37 cellular contexts compared by ENCODE assay signal in genomic region chr12:131525795-131526508, GRCh38.
"Had no signal": no experiment of that assay in that cellular context is flagged by ENCODE, and none has a peak within 500 bp of the region (broad histone marks: within the 10 kb centered on the region; RNA-seq: fewer than 3 reads in every experiment).

No MANE protein-coding gene starts in this region.

- H3K9me3 ChIP-seq: ascending aorta, breast epithelium, colonic mucosa, esophagus muscularis mucosa, gastrocnemius medialis had no signal

- H3K27me3 Mint-ChIP-seq: activated B cell treated with CpG ODN at 0.5 μM for 24 hours; activated CD4-positive, alpha-beta memory T cell treated with anti-CD3 and anti-CD28 coated beads for 36 hours; activated naive CD4-positive, alpha-beta T cell treated with anti-CD3 and anti-CD28 coated beads, Interleukin-2, amount 10 ng/mL, durations not matched to agents 7 days and 5 days; T-helper 17 cell had no signal

- H3K36me3 ChIP-seq: ascending aorta, breast epithelium, cardiac muscle cell, colonic mucosa, esophagus muscularis mucosa, gastrocnemius medialis, WERI-Rb-1 had no signal

- H3K4me1 ChIP-seq: ascending aorta, breast epithelium, colonic mucosa, esophagus muscularis mucosa, foreskin keratinocyte, gastrocnemius medialis had no signal

- DNase-seq: activated B cell treated with CpG ODN at 0.5 μM for 24 hours; activated CD4-positive, alpha-beta memory T cell treated with anti-CD3 and anti-CD28 coated beads for 36 hours; activated CD4-positive, alpha-beta T cell treated with anti-CD3 and anti-CD28 coated beads for 48 hours; activated CD4-positive, alpha-beta T cell treated with anti-CD3 and anti-CD28 coated beads, Interleukin-2, amount 50 U/mL, for 1 hour; activated CD8-positive, alpha-beta memory T cell treated with anti-CD3 and anti-CD28 coated beads, Interleukin-2, amount 50 U/mL, for 4 hours; activated CD8-positive, alpha-beta T cell treated with anti-CD3 and anti-CD28 coated beads, Interleukin-2, amount 10 ng/mL, durations not matched to agents 7 days and 5 days; activated effector memory CD4-positive, alpha-beta T cell treated with anti-CD3 and anti-CD28 coated beads, Interleukin-2, amount 50 U/mL, for 16 hours; activated naive CD4-positive, alpha-beta T cell treated with anti-CD3 and anti-CD28 coated beads, Interleukin-2, amount 10 ng/mL, durations not matched to agents 7 days and 5 days; activated naive CD8-positive, alpha-beta T cell treated with anti-CD3 and anti-CD28 coated beads, Interleukin-2, amount 10 ng/mL, durations not matched to agents 7 days and 5 days; activated T-cell treated with anti-CD3 and anti-CD28 coated beads, Interleukin-2, amount 50 U/mL, for 1 hour; activated T-cell treated with anti-CD3 and anti-CD28 coated beads, Interleukin-2, amount 50 U/mL, for 48 hours; central memory CD4-positive, alpha-beta T cell; cerebellar nuclear complex; colonic mucosa; dorsolateral prefrontal cortex; effector CD4-positive, alpha-beta T cell; effector memory CD8-positive, alpha-beta T cell; erythroblast; foreskin keratinocyte; gastrocnemius medialis; glutamatergic neuron; T-helper 1 cell; T-helper 17 cell; T1000; WERI-Rb-1 had no signal

- H3K27ac Mint-ChIP-seq: activated B cell treated with CpG ODN at 0.5 μM for 24 hours; activated CD4-positive, alpha-beta memory T cell treated with anti-CD3 and anti-CD28 coated beads for 36 hours; activated CD8-positive, alpha-beta memory T cell treated with anti-CD3 and anti-CD28 coated beads, Interleukin-2, amount 10 ng/mL, durations not matched to agents 7 days and 5 days; activated CD8-positive, alpha-beta T cell treated with anti-CD3 and anti-CD28 coated beads, Interleukin-2, amount 10 ng/mL, durations not matched to agents 7 days and 5 days; activated naive CD4-positive, alpha-beta T cell treated with anti-CD3 and anti-CD28 coated beads, Interleukin-2, amount 10 ng/mL, durations not matched to agents 7 days and 5 days; activated naive CD4-positive, alpha-beta T cell treated with anti-CD3 and anti-CD28 coated beads, Interleukin-2, amount 50 U/mL, for 72 hours; activated naive CD8-positive, alpha-beta T cell treated with anti-CD3 and anti-CD28 coated beads, Interleukin-2, amount 10 ng/mL, durations not matched to agents 7 days and 5 days; activated T-helper 1 cell treated with anti-CD3 and anti-CD28 coated beads, Interleukin-12 subunit alpha, Interleukin-12 subunit beta, Interleukin-2, Interleukin-4 antibody, amounts not matched to agents 30 ng/mL and 10 ng/mL and 1 ng/mL, durations not matched to agents 14 hours and 24 hours and 36 hours; activated T-helper 2 cell treated with anti-CD3 and anti-CD28 coated beads, Interferon-gamma antibody, Interleukin-2, Interleukin-4, amounts not matched to agents 10 μg/mL and 5 μg/mL and 100 μg/mL, durations not matched to agents 14 hours and 24 hours and 36 hours; brain; dendritic cell treated with granulocyte-macrophage colony-stimulating factor and Interleukin-4, amounts not matched to agents 40 ng/mL and 50 ng/mL, for 4 days; effector memory CD8-positive, alpha-beta T cell; T-helper 17 cell; T-helper 2 cell treated with Interferon-gamma antibody and Interleukin-4, amounts not matched to agents 5 μg/mL and 100 μg/mL, for 36 hours had no signal

- H3K9me3 Mint-ChIP-seq: activated B cell treated with CpG ODN at 0.5 μM for 24 hours; activated CD4-positive, alpha-beta memory T cell treated with anti-CD3 and anti-CD28 coated beads for 36 hours; activated naive CD4-positive, alpha-beta T cell treated with anti-CD3 and anti-CD28 coated beads, Interleukin-2, amount 10 ng/mL, durations not matched to agents 7 days and 5 days; activated naive CD4-positive, alpha-beta T cell treated with anti-CD3 and anti-CD28 coated beads, Interleukin-2, amount 50 U/mL, for 72 hours; activated naive CD8-positive, alpha-beta T cell treated with anti-CD3 and anti-CD28 coated beads, Interleukin-2, amount 10 ng/mL, durations not matched to agents 7 days and 5 days; activated T-helper 1 cell treated with anti-CD3 and anti-CD28 coated beads, Interleukin-12 subunit alpha, Interleukin-12 subunit beta, Interleukin-2, Interleukin-4 antibody, amounts not matched to agents 30 ng/mL and 10 ng/mL and 1 ng/mL, durations not matched to agents 14 hours and 24 hours and 36 hours; activated T-helper 2 cell treated with anti-CD3 and anti-CD28 coated beads, Interferon-gamma antibody, Interleukin-2, Interleukin-4, amounts not matched to agents 10 μg/mL and 5 μg/mL and 100 μg/mL, durations not matched to agents 14 hours and 24 hours and 36 hours; dendritic cell treated with granulocyte-macrophage colony-stimulating factor and Interleukin-4, amounts not matched to agents 40 ng/mL and 50 ng/mL, for 4 days; effector memory CD8-positive, alpha-beta T cell; T-helper 2 cell treated with Interferon-gamma antibody and Interleukin-4, amounts not matched to agents 5 μg/mL and 100 μg/mL, for 36 hours had no signal

- H3K27ac ChIP-seq: ascending aorta, breast epithelium, cardiac muscle cell, colonic mucosa, dorsolateral prefrontal cortex, esophagus muscularis mucosa, foreskin keratinocyte, gastrocnemius medialis, WERI-Rb-1 had no signal

- H3K4me3 ChIP-seq: ascending aorta, breast epithelium, cardiac muscle cell, colonic mucosa, dorsolateral prefrontal cortex, esophagus muscularis mucosa, gastrocnemius medialis had no signal

- H3K4me3 Mint-ChIP-seq: activated B cell treated with CpG ODN at 0.5 μM for 24 hours; activated CD4-positive, alpha-beta memory T cell treated with anti-CD3 and anti-CD28 coated beads for 36 hours; activated CD8-positive, alpha-beta memory T cell treated with anti-CD3 and anti-CD28 coated beads, Interleukin-2, amount 10 ng/mL, durations not matched to agents 7 days and 5 days; activated CD8-positive, alpha-beta T cell treated with anti-CD3 and anti-CD28 coated beads, Interleukin-2, amount 10 ng/mL, durations not matched to agents 7 days and 5 days; activated naive CD4-positive, alpha-beta T cell treated with anti-CD3 and anti-CD28 coated beads, Interleukin-2, amount 10 ng/mL, durations not matched to agents 7 days and 5 days; activated naive CD8-positive, alpha-beta T cell treated with anti-CD3 and anti-CD28 coated beads, Interleukin-2, amount 10 ng/mL, durations not matched to agents 7 days and 5 days; activated T-helper 1 cell treated with anti-CD3 and anti-CD28 coated beads, Interleukin-12 subunit alpha, Interleukin-12 subunit beta, Interleukin-2, Interleukin-4 antibody, amounts not matched to agents 30 ng/mL and 10 ng/mL and 1 ng/mL, durations not matched to agents 14 hours and 24 hours and 36 hours; brain; dendritic cell treated with granulocyte-macrophage colony-stimulating factor and Interleukin-4, amounts not matched to agents 40 ng/mL and 50 ng/mL, for 4 days; effector memory CD8-positive, alpha-beta T cell; T-helper 17 cell; T-helper 2 cell treated with Interferon-gamma antibody and Interleukin-4, amounts not matched to agents 5 μg/mL and 100 μg/mL, for 36 hours had no signal

- H3K4me1 Mint-ChIP-seq: activated B cell treated with CpG ODN at 0.5 μM for 24 hours; activated naive CD8-positive, alpha-beta T cell treated with anti-CD3 and anti-CD28 coated beads, Interleukin-2, amount 10 ng/mL, durations not matched to agents 7 days and 5 days; brain; T-helper 17 cell had no signal

- ATAC-seq: activated CD4-positive, CD25-positive, alpha-beta regulatory T cell treated with anti-CD3 and anti-CD28 coated beads, Interleukin-2, amount 50 U/mL, for 24 hours; activated CD8-positive, alpha-beta memory T cell treated with anti-CD3 and anti-CD28 coated beads, Interleukin-2, amount 10 ng/mL, durations not matched to agents 7 days and 5 days; activated CD8-positive, alpha-beta T cell treated with anti-CD3 and anti-CD28 coated beads, Interleukin-2, amount 10 ng/mL, durations not matched to agents 7 days and 5 days; activated naive CD4-positive, alpha-beta T cell treated with anti-CD3 and anti-CD28 coated beads, Interleukin-2, amount 50 U/mL, for 72 hours; effector memory CD8-positive, alpha-beta T cell; foreskin keratinocyte; gastrocnemius medialis; T-helper 17 cell had no signal

- H3K36me3 Mint-ChIP-seq: activated CD4-positive, alpha-beta memory T cell treated with anti-CD3 and anti-CD28 coated beads for 36 hours; activated CD8-positive, alpha-beta memory T cell treated with anti-CD3 and anti-CD28 coated beads, Interleukin-2, amount 10 ng/mL, durations not matched to agents 7 days and 5 days; activated naive CD4-positive, alpha-beta T cell treated with anti-CD3 and anti-CD28 coated beads, Interleukin-2, amount 10 ng/mL, durations not matched to agents 7 days and 5 days; activated naive CD4-positive, alpha-beta T cell treated with anti-CD3 and anti-CD28 coated beads, Interleukin-2, amount 50 U/mL, for 72 hours; activated naive CD8-positive, alpha-beta T cell treated with anti-CD3 and anti-CD28 coated beads, Interleukin-2, amount 10 ng/mL, durations not matched to agents 7 days and 5 days; brain had no signal

- H3K27me3 ChIP-seq: ascending aorta, cardiac muscle cell, colonic mucosa, foreskin keratinocyte had no signal
